In the genomic region with DNA sequence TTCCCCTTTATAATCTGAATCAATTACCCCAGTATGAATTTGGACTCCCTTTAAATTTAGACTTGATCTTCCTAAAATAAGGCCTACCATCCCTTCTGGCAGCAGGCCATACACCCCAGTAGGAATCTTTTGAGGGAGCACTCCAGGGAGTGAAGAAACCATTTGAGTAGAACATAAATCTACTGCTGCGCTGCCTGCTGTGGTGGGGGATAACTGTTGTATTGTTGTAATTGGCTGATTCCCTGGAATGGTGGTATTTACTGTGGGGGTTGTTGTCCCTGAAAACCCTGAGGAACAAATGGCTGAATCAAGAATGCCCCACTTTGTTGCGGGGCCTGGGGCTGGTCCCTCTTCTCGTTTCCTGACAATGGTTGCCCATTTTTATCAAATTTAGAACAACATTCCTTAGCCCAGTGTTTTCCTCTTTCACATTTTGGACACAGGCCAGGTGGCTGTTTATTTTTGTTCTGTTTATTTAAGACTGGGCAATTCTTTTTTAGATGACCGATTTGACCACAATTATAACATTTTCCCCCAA, we compare ENCODE assay signal across 1 cellular context.
TF ChIP-seq lines count a peak whose summit lies in the region.

No MANE protein-coding gene starts in this region.

TF ChIP-seq in Ishikawa, 13 proteins besides CTCF, POLR2A, EP300 and RAD21:
- peak; percentile 16; the same call in 1 of the 2 replicates for TF ChIP-seq NFIC (IDR thresholded peaks at IDR 0.05)
